ENCODE assay signal across 2 cellular contexts in the genomic region with DNA sequence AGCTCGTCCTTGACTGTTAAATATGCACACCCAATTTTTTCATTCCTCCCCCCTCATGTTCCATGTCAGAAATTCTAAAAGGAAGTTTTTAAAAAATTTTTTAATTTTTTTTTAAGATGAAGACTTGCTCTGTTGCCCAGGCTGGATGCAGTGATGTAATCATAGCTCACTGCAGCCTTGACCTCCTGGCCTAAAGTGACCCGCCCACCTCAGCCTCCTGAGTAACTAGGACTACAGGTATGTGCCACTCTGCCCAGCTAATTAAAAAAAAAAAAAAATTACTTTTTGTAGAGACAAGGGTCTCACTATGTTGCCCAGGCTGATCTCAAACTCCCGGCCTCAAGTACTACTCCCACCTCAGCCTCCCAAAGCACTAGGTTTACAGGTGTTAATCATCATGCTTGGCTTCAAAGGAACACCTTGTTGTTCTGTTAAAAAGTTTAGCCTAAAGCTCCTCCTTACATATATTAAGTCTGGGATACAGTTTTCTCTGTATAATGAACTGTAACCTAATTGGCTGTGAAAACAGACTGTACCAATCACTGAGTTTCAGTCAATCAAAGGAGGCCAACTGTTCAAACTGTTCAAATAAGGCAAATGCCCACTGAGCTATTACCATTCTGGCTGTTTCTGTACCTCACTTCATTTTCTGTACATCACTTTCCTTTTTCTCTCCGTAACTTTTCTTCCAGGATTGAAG.
A peak's percentile ranks its signal among the peaks of the same experiment; 100 is the strongest.
TF ChIP-seq lines count a peak whose summit lies in the region.

No MANE protein-coding gene starts in this region.

TF ChIP-seq in K562, 482 proteins besides CTCF, POLR2A, EP300 and RAD21:
- TF ChIP-seq ZNF146 (CRISPR knock-in tag; IDR thresholded peaks at IDR 0.05; ENCODE audit: unreplicated experiment) (no peak), ZNF121 (CRISPR knock-in tag; conservative IDR thresholded peaks at IDR 0.05) (peak; percentile 60)
TF ChIP-seq in K562: peak in this region for 1.

TF ChIP-seq in HepG2, 621 proteins besides CTCF, POLR2A, EP300 and RAD21:
- peak; percentile 36; the same call in 1 of the 2 replicates for TF ChIP-seq NR2F6 (IDR thresholded peaks at IDR 0.05)
- TF ChIP-seq NR2F6 (CRISPR knock-in tag; IDR thresholded peaks at IDR 0.05) = no peak
- TF ChIP-seq GRHL1 (CRISPR knock-in tag; conservative IDR thresholded peaks at IDR 0.05) = no peak
- peak; percentile 53; the same call in 1 of the 2 replicates for TF ChIP-seq ZNF121 (CRISPR knock-in tag; IDR thresholded peaks at IDR 0.05)
